ENCODE assay signal across 8 cellular contexts in genomic region chr4:26601204-26601603, GRCh38.
"Had no signal": no experiment of that assay in that cellular context is flagged by ENCODE, and none has a peak within 500 bp of the region (broad histone marks: within the 10 kb centered on the region; RNA-seq: fewer than 3 reads in every experiment).

No MANE protein-coding gene starts in this region.

- ATAC-seq: GM12878 had no signal

- FAIRE-seq: G401.6, GM12878, GM12891, GM12892, GM18507, GM19239 had no signal

- H3K4me3 ChIP-seq: GM12878 had no signal

- DNase-seq: GDM1, GF-D8 had no signal
